ENCODE assay signal across 13 cellular contexts in the genomic region with DNA sequence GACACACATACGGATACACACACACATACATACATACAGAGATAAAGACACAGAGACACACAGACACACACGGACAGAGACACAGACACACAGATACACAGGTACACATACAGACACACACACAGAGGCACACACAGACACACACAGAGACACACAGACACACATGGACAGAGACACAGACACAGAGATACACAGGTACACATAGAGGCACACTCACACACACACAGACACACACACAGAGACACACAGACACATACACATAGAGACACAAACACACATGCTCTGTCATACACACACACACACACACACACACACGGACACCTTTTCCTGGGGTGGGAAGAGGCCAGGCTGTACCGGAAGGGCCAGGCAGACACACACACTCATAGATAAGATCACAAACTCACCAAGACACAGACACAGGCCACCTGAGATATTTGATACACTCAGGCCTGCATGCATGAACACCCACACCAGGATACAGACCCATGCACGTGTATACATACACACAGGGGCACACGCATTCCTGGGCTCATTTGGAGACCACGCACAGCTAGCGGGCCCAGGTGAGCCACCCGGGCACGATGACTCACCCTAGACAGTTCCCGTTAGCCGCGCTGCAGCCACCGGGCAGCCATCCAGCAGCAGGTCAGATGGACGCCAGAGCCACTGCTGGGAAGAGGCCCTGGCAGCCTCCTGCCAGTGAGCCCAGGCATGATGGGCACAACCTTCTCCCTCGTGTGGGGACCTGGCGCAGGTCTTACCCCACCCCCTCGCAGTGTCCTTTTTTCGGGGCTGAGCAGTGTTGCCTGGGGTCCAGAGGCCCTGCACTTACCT. TPM values are rescaled to one million over a fixed set of nuclear protein-coding genes. Genes with fewer than 3 reads are reported as not detected.
DNase-seq lines count a peak whose midpoint lies in the region; ATAC-seq, FAIRE-seq and TF ChIP-seq lines count a peak whose summit lies in the region.
"Had no signal": no experiment of that assay in that cellular context is flagged by ENCODE, and none has a peak within 500 bp of the region (broad histone marks: within the 10 kb centered on the region; RNA-seq: fewer than 3 reads in every experiment).

No MANE protein-coding gene starts in this region.

- no peaks in the 10 kb centered on the region; the same call in 1 of the 2 replicates for H3K4me1 ChIP-seq in GM12878 (ENCODE audit: control insufficient read depth, insufficient read depth, low read length)
- H3K4me1 ChIP-seq in left lung: peaks cover 13 to 55% of the 10 kb centered on the region in 2 donors
- peaks cover 5% of the 10 kb centered on the region for H3K4me1 ChIP-seq in testis

- no peak overlapping the region for H3K4me3 ChIP-seq in GM12878
- no peak overlapping the region for H3K4me3 ChIP-seq in left lung
- H3K4me3 ChIP-seq in testis: no peak overlapping the region

- H3K79me2 ChIP-seq in GM12878 (ENCODE audit: control insufficient read depth, insufficient read depth, low read length): no peaks in the 10 kb centered on the region

- H3K4me1 Mint-ChIP-seq in CD14-positive monocyte: peaks cover 17% of the 10 kb centered on the region

- FAIRE-seq in GM12878 (lab: Jason Lieb, UNC): peak; percentile 41
- FAIRE-seq: GM18507 had no signal

- CTCF ChIA-PET in GM12878 (lab: Yijun Ruan, JAX): no interaction called here

- TF ChIP-seq EP300 in GM12878 (IDR thresholded peaks at IDR 0.05; ENCODE audit: borderline replicate concordance in 1 of 2, control insufficient read depth in 1 of 2, low read depth in 2 of 2, low read length in 2 of 2): no peak

- no peaks in the 10 kb centered on the region for H4K20me1 ChIP-seq in GM12878 (ENCODE audit: control insufficient read depth, insufficient read depth)

- TF ChIP-seq POLR2A in GM12878 (IDR thresholded peaks at IDR 0.05; ENCODE audit: low read depth, low read length): no peak
- no peak for TF ChIP-seq POLR2A in testis (IDR thresholded peaks at IDR 0.05)

- no peaks in the 10 kb centered on the region for H3K9me3 ChIP-seq in GM12878 (replicated peaks; ENCODE audit: control insufficient read depth, insufficient read depth, low read length)
- no peaks in the 10 kb centered on the region for H3K9me3 ChIP-seq in left lung
- no peaks in the 10 kb centered on the region for H3K9me3 ChIP-seq in testis

- DNase-seq in DMS 273 (lab: John Stamatoyannopoulos, UW; ENCODE audit: unreplicated experiment) (peak; percentile 47), DMS 273 treated with DMSO at 0.1 percent for 48 hours (lab: John Stamatoyannopoulos, UW) (no peak), GM12878 (ENCODE audit: low read depth, low spot score) (no peak), left lung (peak; percentile 74 to 87), testis (peak; percentile 62), CD14-positive monocyte (ENCODE audit: low spot score) (no peak)
- DNase-seq: activated CD4-positive, alpha-beta T cell treated with anti-CD3 and anti-CD28 coated beads for 1 hour; NCI-H345 had no signal

- RAD21 ChIA-PET in GM12878 (lab: Charles Lee; ENCODE audit: unreplicated experiment): no interaction called here

- peak overlapping the region in 1 of 7 donors; percentile 48 for H3K27ac Mint-ChIP-seq in CD14-positive monocyte

- peaks cover 39 to 51% (median 40%) of the 10 kb centered on the region in 3 donors for H3K27me3 Mint-ChIP-seq in CD14-positive monocyte (ENCODE audit: low read depth in 3 of 3)

- no peak for TF ChIP-seq CTCF in GM12878 (IDR thresholded peaks at IDR 0.05 in 2 of 3, conservative IDR thresholded peaks at IDR 0.05 in 1 of 3; ENCODE audit: control insufficient read depth in 2 of 3, extremely low read depth in 1 of 3, insufficient read depth in 1 of 3, low read depth in 3 of 3, low read length in 3 of 3)
- no peak for TF ChIP-seq CTCF in left lung (IDR thresholded peaks at IDR 0.05)
- TF ChIP-seq CTCF in testis (IDR thresholded peaks at IDR 0.05): no peak
- no peak for TF ChIP-seq CTCF in CD14-positive monocyte (IDR thresholded peaks at IDR 0.05)

- intact Hi-C loops in GM12878 (cut with micrococcal nuclease; ENCODE audit: unreplicated experiment): loop anchor here (10.0 kb wide), 1 partner anchor 85 kb away; no protein-coding TSS in a partner anchor
- intact Hi-C loops in left lung (cut with DNase I): loop anchor here in 1 of 2 donors (5.0 kb wide), 1 partner anchor 67 kb away; no protein-coding TSS in a partner anchor
- intact Hi-C loops in testis (cut with DNase I; ENCODE audit: low total_unique reads): loop anchor here (10.0 kb wide), 1 partner anchor 45 kb away; a partner anchor contains a TSS
- intact Hi-C loops in CD14-positive monocyte (cut with micrococcal nuclease): loop anchor here in 1 of 2 donors (5.0 to 10.0 kb wide), 3 partner anchors 37 to 202 kb away; a partner anchor contains a TSS

- POLR2A ChIA-PET in GM12878 (lab: Charles Lee): no interaction called here

- H3K9me3 Mint-ChIP-seq in CD14-positive monocyte: peaks cover 0 to 14% (median 3%) of the 10 kb centered on the region in 7 donors
- H3K9me3 Mint-ChIP-seq: central memory CD8-positive, alpha-beta T cell had no signal

- H3K36me3 ChIP-seq in GM12878 (ENCODE audit: control insufficient read depth in 2 of 2, insufficient read depth in 2 of 2, low read length in 1 of 2) (no peaks in the 10 kb centered on the region), left lung (no peaks in the 10 kb centered on the region), testis (ENCODE audit: low read depth, missing control alignments) (no peaks in the 10 kb centered on the region)

- WGBS in GM12878 (ENCODE audit: insufficient coverage, insufficient replicate concordance, low lambda C conversion rate, missing lambda C conversion rate): 48% methylated on average over 18 of the region's 19 CpGs
- WGBS in testis, 2 donors: 62 to 66% methylated on average over 17 to 19 of the region's 19 CpGs

- H3K9ac ChIP-seq in GM12878 (ENCODE audit: control insufficient read depth, insufficient read depth, low read length): no peak overlapping the region

- no peak overlapping the region for H3K27ac ChIP-seq in GM12878 (ENCODE audit: control insufficient read depth, insufficient read depth)
- no peak overlapping the region for H3K27ac ChIP-seq in left lung
- H3K27ac ChIP-seq in testis: no peak overlapping the region
- H3K27ac ChIP-seq: 22Rv1 had no signal

- no peak overlapping the region for H2AFZ ChIP-seq in GM12878 (ENCODE audit: control insufficient read depth, low read depth, low read length)

- H3K4me3 Mint-ChIP-seq in CD14-positive monocyte: peak overlapping the region in 1 of 2 donors; percentile 4

- H3K4me2 ChIP-seq in GM12878 (ENCODE audit: control insufficient read depth, insufficient read depth): no peak overlapping the region

- ATAC-seq in GM12878 (no peak), left lung (peak; percentile 55), GM21390 (IDR thresholded peaks at IDR 0.05; ENCODE audit: unreplicated experiment) (no peak), HG02571 (IDR thresholded peaks at IDR 0.05; ENCODE audit: unreplicated experiment) (no peak)

- H3K27me3 ChIP-seq in GM12878 (replicated peaks in 1 of 2; ENCODE audit: control insufficient read depth in 2 of 2, insufficient read depth in 2 of 2, low read length in 1 of 2) (peaks cover 7 to 10% of the 10 kb centered on the region in 2 experiments), left lung (peaks cover 0 to 32% of the 10 kb centered on the region in 2 donors), testis (no peaks in the 10 kb centered on the region)

- no TSS peak for BruUV-seq in GM12878 (replicated peaks; lab: Mats Ljungman, UMichigan)

- TF ChIP-seq RAD21 in GM12878 (IDR thresholded peaks at IDR 0.05; ENCODE audit: insufficient read depth, low read depth, low read length): no peak

- peaks cover 2 to 3% of the 10 kb centered on the region in 2 donors for H3K36me3 Mint-ChIP-seq in CD14-positive monocyte

- in situ Hi-C loops in GM12878 (cut with MboI): loop anchor here (5.0 kb wide), 1 partner anchor 67 kb away; no protein-coding TSS in a partner anchor

- SMC1A ChIA-PET in GM12878 (lab: Charles Lee; ENCODE audit: uncharacterized antibody, unreplicated experiment): no interaction called here

RNA-seq across cellular contexts. Expression of a gene that starts 1.8 kb away (rescaled TPM):
- 0.02 TPM in 1 of 2 replicates, not detected in the other for total RNA-seq in GM12878 (2013; cell fraction: nucleolus; rRNA removed)
- total RNA-seq in GM12878 (2014; rRNA removed) (not detected in 2 replicates), GM12878 (2014; rRNA removed; fragmentation: Illumina TruSeq; extraction: Trizol) (not detected in 2 replicates), GM12878 (2021) (0.03 and 0.10 TPM in 2 replicates), left lung (10 to 100 TPM; 22.1 to 22.3 TPM), testis (10 to 100 TPM; 10.8 to 12.8 TPM)
- polyA plus RNA-seq in GM12878 (2011; ENCODE audit: low read depth): 0.05 TPM
- polyA plus RNA-seq in GM12878 (2011; rRNA removed) (0.03 TPM in 1 of 2 replicates, not detected in the other), GM12878 (2014; fragmentation: Illumina TruSeq; extraction: Trizol) (not detected in 2 replicates), GM12878 (2014; fragmentation: Nextera tagmentation; extraction: Ambion mirVana) (not detected), GM12878 (2014; rRNA removed) (not detected in 2 replicates), GM12878 (2016; fragmentation: Nextera tagmentation; extraction: Ambion mirVana) (not detected), testis (ENCODE audit: insufficient read depth, low read depth, low replicate concordance) (15.1 TPM), CD14-positive monocyte (under 1 TPM in 1 of 2 donors, not detected in 1; 0.01 TPM)
- not detected in 2 replicates for polyA plus RNA-seq in GM12878 (2011; cell fraction: cytosol; rRNA removed)
- polyA plus RNA-seq in GM12878 (2011; cell fraction: nucleus; rRNA removed): not detected in 2 replicates
- 0.03 TPM in 2 replicates for polyA plus RNA-seq in GM12878 (2012)
- not detected in 2 replicates for polyA minus RNA-seq in GM12878 (2011; rRNA and poly(A)+ RNA removed)
- polyA minus RNA-seq in GM12878 (2011; cell fraction: cytosol; rRNA and poly(A)+ RNA removed): 0.42 TPM in 1 of 2 replicates, not detected in the other
- under 0.01 and 0.19 TPM in 2 replicates for polyA minus RNA-seq in GM12878 (2011; cell fraction: nucleus; rRNA and poly(A)+ RNA removed)

RNA-seq across cellular contexts. Expression of a gene that starts 5.6 kb away (rescaled TPM):
- 2.8 and 4.2 TPM in 2 replicates for total RNA-seq in GM12878 (2013; cell fraction: nucleolus; rRNA removed)
- total RNA-seq in GM12878 (2014; rRNA removed) (0.76 and 0.96 TPM in 2 replicates), GM12878 (2014; rRNA removed; fragmentation: Illumina TruSeq; extraction: Trizol) (0.45 and 0.74 TPM in 2 replicates), GM12878 (2021) (0.56 and 0.90 TPM in 2 replicates), left lung (1 to 10 TPM; 7.1 to 8.5 TPM), testis (10 to 100 TPM; 27.6 to 53.9 TPM)
- polyA plus RNA-seq in GM12878 (2011; ENCODE audit: low read depth): 1.1 TPM
- polyA plus RNA-seq in GM12878 (2011; rRNA removed) (0.38 and 0.59 TPM in 2 replicates), GM12878 (2014; fragmentation: Illumina TruSeq; extraction: Trizol) (0.24 and 0.62 TPM in 2 replicates), GM12878 (2014; fragmentation: Nextera tagmentation; extraction: Ambion mirVana) (under 1 TPM in 1 of 2 experiments, not detected in 1; 0.07 TPM), GM12878 (2014; rRNA removed) (0.72 and 1.1 TPM in 2 replicates), GM12878 (2016; fragmentation: Nextera tagmentation; extraction: Ambion mirVana) (1 to 10 TPM in 1 of 2 experiments, under 1 TPM in 1; 0.62 to 1.1 TPM), testis (ENCODE audit: insufficient read depth, low read depth, low replicate concordance) (47.6 TPM), CD14-positive monocyte (under 1 TPM; 0.62 to 0.76 TPM)
- 0.92 and 1.1 TPM in 2 replicates for polyA plus RNA-seq in GM12878 (2011; cell fraction: cytosol; rRNA removed)
- polyA plus RNA-seq in GM12878 (2011; cell fraction: nucleus; rRNA removed): 2.5 and 2.9 TPM in 2 replicates
- polyA plus RNA-seq in GM12878 (2012): 1.4 and 2.2 TPM in 2 replicates
- 0.88 TPM in 1 of 2 replicates, not detected in the other for polyA minus RNA-seq in GM12878 (2011; rRNA and poly(A)+ RNA removed)
- polyA minus RNA-seq in GM12878 (2011; cell fraction: cytosol; rRNA and poly(A)+ RNA removed): 0.83 TPM in 1 of 2 replicates, not detected in the other
- 0.73 and 0.96 TPM in 2 replicates for polyA minus RNA-seq in GM12878 (2011; cell fraction: nucleus; rRNA and poly(A)+ RNA removed)

RNA-seq across cellular contexts. Expression of a gene that starts 40.9 kb away (rescaled TPM):
- 26.9 and 31.0 TPM in 2 replicates for total RNA-seq in GM12878 (2013; cell fraction: nucleolus; rRNA removed)
- 59.0 and 62.9 TPM in 2 replicates for total RNA-seq in GM12878 (2014; rRNA removed)
- total RNA-seq in GM12878 (2014; rRNA removed; fragmentation: Illumina TruSeq; extraction: Trizol): 28.7 and 30.1 TPM in 2 replicates
- 56.3 and 60.2 TPM in 2 replicates for total RNA-seq in GM12878 (2021)
- polyA plus RNA-seq in GM12878 (2011; ENCODE audit: low read depth): 12.7 TPM
- polyA plus RNA-seq in GM12878 (2011; rRNA removed): 35.4 and 48.5 TPM in 2 replicates
- polyA plus RNA-seq in GM12878 (2011; cell fraction: cytosol; rRNA removed): 50.6 and 63.1 TPM in 2 replicates
- polyA plus RNA-seq in GM12878 (2011; cell fraction: nucleus; rRNA removed): 32.4 and 40.6 TPM in 2 replicates
- 27.2 and 36.2 TPM in 2 replicates for polyA plus RNA-seq in GM12878 (2012)
- polyA plus RNA-seq in GM12878 (2014; fragmentation: Illumina TruSeq; extraction: Trizol): 14.4 and 23.3 TPM in 2 replicates
- polyA plus RNA-seq in GM12878 (2014; fragmentation: Nextera tagmentation; extraction: Ambion mirVana): 10 to 100 TPM; 10.4 to 16.1 TPM
- polyA plus RNA-seq in GM12878 (2014; rRNA removed): 55.7 and 59.3 TPM in 2 replicates
- polyA plus RNA-seq in GM12878 (2016; fragmentation: Nextera tagmentation; extraction: Ambion mirVana): 10 to 100 TPM; 61.7 to 64.0 TPM
- polyA minus RNA-seq in GM12878 (2011; rRNA and poly(A)+ RNA removed): 25.7 and 41.9 TPM in 2 replicates
- 16.9 and 21.2 TPM in 2 replicates for polyA minus RNA-seq in GM12878 (2011; cell fraction: cytosol; rRNA and poly(A)+ RNA removed)
- 8.0 and 14.2 TPM in 2 replicates for polyA minus RNA-seq in GM12878 (2011; cell fraction: nucleus; rRNA and poly(A)+ RNA removed)
- total RNA-seq in left lung: 1 to 10 TPM; 9.4 to 9.6 TPM
- 10 to 100 TPM; 26.2 to 27.5 TPM for total RNA-seq in testis
- polyA plus RNA-seq in testis (ENCODE audit: insufficient read depth, low read depth, low replicate concordance): 18.3 TPM
- 10 to 100 TPM in 1 of 2 donors, 1 to 10 TPM in 1; 8.6 to 12.0 TPM for polyA plus RNA-seq in CD14-positive monocyte

RNA-seq across cellular contexts. Expression of a gene that starts 55.3 kb away (rescaled TPM):
- total RNA-seq in GM12878 (2013; cell fraction: nucleolus; rRNA removed): 0.69 and 2.0 TPM in 2 replicates
- total RNA-seq in GM12878 (2014; rRNA removed) (32.1 and 43.2 TPM in 2 replicates), GM12878 (2014; rRNA removed; fragmentation: Illumina TruSeq; extraction: Trizol) (7.2 and 9.1 TPM in 2 replicates), GM12878 (2021) (54.3 and 57.7 TPM in 2 replicates), left lung (under 1 TPM; 0.76 to 0.93 TPM), testis (1 to 10 TPM; 1.1 to 1.7 TPM)
- 4.2 TPM for polyA plus RNA-seq in GM12878 (2011; ENCODE audit: low read depth)
- polyA plus RNA-seq in GM12878 (2011; rRNA removed) (0.04 and 0.20 TPM in 2 replicates), GM12878 (2014; fragmentation: Illumina TruSeq; extraction: Trizol) (2.7 and 5.3 TPM in 2 replicates), GM12878 (2014; fragmentation: Nextera tagmentation; extraction: Ambion mirVana) (under 1 TPM; 0.27 to 0.37 TPM), GM12878 (2014; rRNA removed) (36.3 and 46.7 TPM in 2 replicates), GM12878 (2016; fragmentation: Nextera tagmentation; extraction: Ambion mirVana) (10 to 100 TPM; 10.6 to 13.0 TPM), testis (ENCODE audit: insufficient read depth, low read depth, low replicate concordance) (1.2 TPM), CD14-positive monocyte (10 to 100 TPM; 15.1 to 15.5 TPM)
- 0.21 and 0.40 TPM in 2 replicates for polyA plus RNA-seq in GM12878 (2011; cell fraction: cytosol; rRNA removed)
- 0.57 and 0.69 TPM in 2 replicates for polyA plus RNA-seq in GM12878 (2011; cell fraction: nucleus; rRNA removed)
- polyA plus RNA-seq in GM12878 (2012): 11.8 and 20.1 TPM in 2 replicates
- 0.31 TPM in 1 of 2 replicates, not detected in the other for polyA minus RNA-seq in GM12878 (2011; rRNA and poly(A)+ RNA removed)
- polyA minus RNA-seq in GM12878 (2011; cell fraction: cytosol; rRNA and poly(A)+ RNA removed): not detected in 2 replicates
- polyA minus RNA-seq in GM12878 (2011; cell fraction: nucleus; rRNA and poly(A)+ RNA removed): 0.38 TPM in 1 of 2 replicates, not detected in the other

Comparison
In these comparisons a context has a peak if more than half of its experiments do, and no peak if none do; other contexts are left out.
1. DNase-seq: peak in DMS 273 (single experiment), left lung (2 of 2) and testis (single experiment); none in DMS 273 treated with DMSO at 0.1 percent for 48 hours (single experiment), GM12878 (single experiment) and CD14-positive monocyte (single experiment).
2. RNA of a gene that starts 1.8 kb away (total RNA-seq): 22.1 to 22.3 TPM in left lung and 10.8 to 12.8 TPM in testis; 0.02 to 0.10 TPM in GM12878; every median in the first group is over 10 times any median in the second.